ENCODE assay signal across 16 cellular contexts in genomic region chr13:69959041-69959440, GRCh38.
DNase-seq lines count a peak whose midpoint lies in the region; ATAC-seq and TF ChIP-seq lines count a peak whose summit lies in the region.
"Had no signal": no experiment of that assay in that cellular context is flagged by ENCODE, and none has a peak within 500 bp of the region (broad histone marks: within the 10 kb centered on the region; RNA-seq: fewer than 3 reads in every experiment).

No MANE protein-coding gene starts in this region.

- CTCF ChIA-PET in HEK293 (lab: Yijun Ruan, JAX) (no interaction called here), PC-3 (lab: Charles Lee) (no interaction called here)

- ATAC-seq in PC-3 (no peak; the same call in 1 of the 2 replicates), GM19324 (IDR thresholded peaks at IDR 0.05; ENCODE audit: low FRiP score, unreplicated experiment) (no peak)
- ATAC-seq: HCT116, Panc1, Right ventricle myocardium inferior had no signal

- H4K91ac ChIP-seq in neuronal stem cell (ENCODE audit: low read depth, low read length, poor library complexity), result no peak overlapping the region

- TF ChIP-seq CTCF in HEK293 (tag by site-specific recombination; IDR thresholded peaks at IDR 0.05) (no peak), PC-3 (conservative IDR thresholded peaks at IDR 0.05; ENCODE audit: low read depth, low read length) (no peak), osteoblast (IDR thresholded peaks at IDR 0.05; ENCODE audit: extremely low read depth, low read depth, low read length) (no peak)

- no peak overlapping the region for H3K23ac ChIP-seq in neuronal stem cell (ENCODE audit: low read depth, low read length, poor library complexity)

- H2BK15ac ChIP-seq in neuronal stem cell (ENCODE audit: low read length), result no peak overlapping the region

- H4K20me1 ChIP-seq in PC-3 (ENCODE audit: low read length) (no peaks in the 10 kb centered on the region), osteoblast (ENCODE audit: insufficient read depth, low read length) (no peaks in the 10 kb centered on the region)

- POLR2A ChIA-PET in HEK293 (lab: Yijun Ruan, JAX), result no interaction called here
- POLR2A ChIA-PET in PC-3 (lab: Charles Lee; ENCODE audit: unreplicated experiment), result no interaction called here

- no peak overlapping the region for H3K14ac ChIP-seq in neuronal stem cell (ENCODE audit: low read length)

- H3K4ac ChIP-seq in neuronal stem cell (ENCODE audit: low read length), result no peak overlapping the region

- H3K9me3 ChIP-seq in HEK293 (ENCODE audit: control insufficient read depth, insufficient read depth, low read depth, low read length) (no peaks in the 10 kb centered on the region), PC-3 (ENCODE audit: low read length) (no peaks in the 10 kb centered on the region), neuronal stem cell (replicated peaks in 1 of 2; ENCODE audit: control insufficient read depth in 2 of 2, insufficient read depth in 1 of 2, low read depth in 1 of 2, low read length in 2 of 2) (no peaks in the 10 kb centered on the region), osteoblast (ENCODE audit: low read depth, low read length) (no peaks in the 10 kb centered on the region)
- H3K9me3 ChIP-seq: SK-N-SH had no signal

- H2AK5ac ChIP-seq in neuronal stem cell (ENCODE audit: low read depth, low read length), result no peak overlapping the region

- intact Hi-C loops in PC-3 (cut with micrococcal nuclease), result no loop called here

- no peak for DNase-seq in PC-3
- peak; percentile 11 for DNase-seq in iPS-NIHi11 (ENCODE audit: low spot score)
- no peak for DNase-seq in neuronal stem cell (ENCODE audit: low spot score)
- no peak for DNase-seq in DMS79 treated with DMSO at 0.1 percent for 48 hours (lab: John Stamatoyannopoulos, UW)
- no peak for DNase-seq in DMS153 treated with DMSO at 0.1 percent for 48 hours (lab: John Stamatoyannopoulos, UW; ENCODE audit: unreplicated experiment)
- DNase-seq in osteoblast (ENCODE audit: insufficient read length, low spot score, missing footprints), result no peak
- DNase-seq: CD4-positive, alpha-beta T cell; NCI-H1436; NCI-H345; NCI-H526 treated with DMSO at 0.1 percent for 48 hours; SK-N-SH had no signal

- H3K27me3 ChIP-seq in PC-3 (ENCODE audit: low read length), result no peaks in the 10 kb centered on the region
- H3K27me3 ChIP-seq in neuronal stem cell (ENCODE audit: control insufficient read depth in 3 of 3, insufficient read depth in 3 of 3, low read depth in 1 of 3, low read length in 3 of 3), result no peaks in the 10 kb centered on the region
- no peaks in the 10 kb centered on the region for H3K27me3 ChIP-seq in osteoblast (ENCODE audit: insufficient read depth, low read length)

- H2BK120ac ChIP-seq in neuronal stem cell (ENCODE audit: low read depth, low read length), result no peak overlapping the region

- no peak overlapping the region for H2BK5ac ChIP-seq in neuronal stem cell (ENCODE audit: low read length)

- H3K79me2 ChIP-seq in PC-3 (ENCODE audit: low read length), result no peaks in the 10 kb centered on the region
- no peaks in the 10 kb centered on the region for H3K79me2 ChIP-seq in osteoblast (ENCODE audit: insufficient read depth, low read length)

- no peaks in the 10 kb centered on the region for H3K4me1 ChIP-seq in HEK293 (ENCODE audit: control insufficient read depth, insufficient read depth, low read length)
- no peaks in the 10 kb centered on the region for H3K4me1 ChIP-seq in PC-3 (ENCODE audit: insufficient read depth, low read length)
- no peaks in the 10 kb centered on the region for H3K4me1 ChIP-seq in neuronal stem cell (ENCODE audit: control insufficient read depth in 2 of 2, insufficient read depth in 1 of 2, low read depth in 1 of 2, low read length in 2 of 2)
- no peaks in the 10 kb centered on the region for H3K4me1 ChIP-seq in osteoblast (ENCODE audit: insufficient read depth, low read length)

- no peaks in the 10 kb centered on the region for H3F3A ChIP-seq in PC-3 (ENCODE audit: low read length, unreplicated experiment)

- no peaks in the 10 kb centered on the region for H3K9me2 ChIP-seq in PC-3 (replicated peaks; ENCODE audit: low read length)
- H3K9me2 ChIP-seq: SK-N-SH had no signal

- whole genome bisulfite sequencing in neuronal stem cell (ENCODE audit: extremely low coverage in 2 of 2, insufficient read length in 2 of 2, insufficient replicate concordance in 1 of 2), 2 donors, result no CpG with 5 or more reads among the region's 2 CpGs

- no peaks in the 10 kb centered on the region for H3K79me1 ChIP-seq in neuronal stem cell (ENCODE audit: low read depth, low read length)

- H3K4me2 ChIP-seq in PC-3 (ENCODE audit: low read length) (no peak overlapping the region), neuronal stem cell (ENCODE audit: insufficient read depth, low read length, poor library complexity, severe bottlenecking) (no peak overlapping the region), osteoblast (ENCODE audit: insufficient read depth, low read length) (no peak overlapping the region)
- H3K4me2 ChIP-seq: SK-N-SH had no signal

- H3K4me3 ChIP-seq in HEK293 (ENCODE audit: low read depth, low read length) (no peak overlapping the region), PC-3 (ENCODE audit: low read length) (no peak overlapping the region), neuronal stem cell (ENCODE audit: low read length in 2 of 2) (no peak overlapping the region), osteoblast (ENCODE audit: insufficient read depth, low read length) (no peak overlapping the region)

- peak overlapping the region; percentile 26; the same call in 1 of the 2 replicates for H2AFZ ChIP-seq in PC-3 (ENCODE audit: low read length)
- peak overlapping the region; percentile 81 for H2AFZ ChIP-seq in neuronal stem cell (ENCODE audit: low read length)
- no peak overlapping the region for H2AFZ ChIP-seq in osteoblast (ENCODE audit: low read length)

- H2BK12ac ChIP-seq in neuronal stem cell (ENCODE audit: low read length), result no peak overlapping the region

- no peak overlapping the region for H4K8ac ChIP-seq in neuronal stem cell (ENCODE audit: low read depth, low read length)

- H3K27ac ChIP-seq in HEK293 (ENCODE audit: extremely low read depth, low read depth, low read length) (no peak overlapping the region), PC-3 (ENCODE audit: low read length) (no peak overlapping the region), neuronal stem cell (replicated peaks; ENCODE audit: low read length) (no peak overlapping the region), osteoblast (ENCODE audit: low read depth, low read length) (no peak overlapping the region)

- H3K9ac ChIP-seq in PC-3 (ENCODE audit: low read length) (no peak overlapping the region), neuronal stem cell (ENCODE audit: low read depth, low read length, poor library complexity) (no peak overlapping the region)
- H3K9ac ChIP-seq: SK-N-SH had no signal

- no peaks in the 10 kb centered on the region for H3K36me3 ChIP-seq in HEK293 (ENCODE audit: control insufficient read depth in 2 of 2, insufficient read depth in 1 of 2, low read length in 2 of 2)
- no peaks in the 10 kb centered on the region for H3K36me3 ChIP-seq in PC-3 (ENCODE audit: low read depth, low read length)
- no peaks in the 10 kb centered on the region for H3K36me3 ChIP-seq in neuronal stem cell (replicated peaks in 1 of 2; ENCODE audit: control insufficient read depth in 2 of 2, insufficient read depth in 2 of 2, low read length in 2 of 2)
- H3K36me3 ChIP-seq in osteoblast (ENCODE audit: insufficient read depth, low read length), result no peaks in the 10 kb centered on the region

- no TSS peak for BruUV-seq in PC-3 (replicated peaks; lab: Mats Ljungman, UMichigan)

- H3K18ac ChIP-seq in neuronal stem cell (ENCODE audit: low read length), result no peak overlapping the region

TF ChIP-seq in HEK293, 187 proteins besides CTCF, POLR2A, EP300 and RAD21 (continues in another document):
- TF ChIP-seq ZNF26 (tag by site-specific recombination; IDR thresholded peaks at IDR 0.05), result no peak
- TF ChIP-seq ZNF398 (tag by site-specific recombination; IDR thresholded peaks at IDR 0.05), result no peak
- TF ChIP-seq ZNF280C (tag by site-specific recombination; IDR thresholded peaks at IDR 0.05), result no peak
